In the genomic region with DNA sequence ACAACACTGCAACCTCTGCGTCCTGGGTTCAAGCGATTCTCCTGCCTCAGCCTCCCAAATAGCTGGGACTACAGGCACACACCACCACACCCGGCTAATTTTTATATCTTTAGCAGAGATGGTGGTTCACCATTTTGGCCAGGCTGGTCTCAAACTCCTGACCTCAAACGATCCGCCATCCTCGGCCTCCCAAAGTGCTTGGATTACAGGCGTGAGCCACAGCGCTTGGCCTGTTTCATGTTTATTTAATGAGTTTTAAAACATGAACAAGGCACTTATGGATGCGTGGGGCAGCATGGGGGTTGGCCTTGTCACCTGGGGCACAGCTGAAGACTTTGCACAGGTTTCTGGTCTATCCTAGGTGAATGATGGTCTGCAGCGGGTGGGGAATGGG, we compare ENCODE assay signal across 15 cellular contexts. TPM values are rescaled to one million over a fixed set of nuclear protein-coding genes. Genes with fewer than 3 reads are reported as not detected.
DNase-seq lines count a peak whose midpoint lies in the region; ATAC-seq, FAIRE-seq and TF ChIP-seq lines count a peak whose summit lies in the region.
"Not testable (repeated sequence)": the region's sequence is repeated elsewhere in the genome, so short reads cannot be mapped to it uniquely, and the experiment has no call there.
"Had no signal": no experiment of that assay in that cellular context is flagged by ENCODE, and none has a peak within 500 bp of the region (broad histone marks: within the 10 kb centered on the region; RNA-seq: fewer than 3 reads in every experiment).

No MANE protein-coding gene starts in this region.

- not testable (repeated sequence) for H2AFZ ChIP-seq in astrocyte (ENCODE audit: low read depth, low read length)

- H3K4me3 ChIP-seq in Caco-2 (ENCODE audit: low read depth, low read length); astrocyte (ENCODE audit: insufficient read depth, low read depth, low read length): not testable (repeated sequence)
- peak overlapping the region; percentile 81; the same call in 1 of the 2 replicates for H3K4me3 ChIP-seq in HUES6 (ENCODE audit: low read depth, low read length)

- FAIRE-seq in astrocyte (lab: Jason Lieb, UNC): not testable (repeated sequence)

- H3K4me1 ChIP-seq in Caco-2: peaks cover 11% of the 10 kb centered on the region; the same call in 1 of the 2 replicates
- H3K4me1 ChIP-seq in HUES6 (ENCODE audit: control insufficient read depth, insufficient read depth, low read length): peaks cover 33% of the 10 kb centered on the region
- H3K4me1 ChIP-seq in astrocyte (ENCODE audit: insufficient read depth, low read length): not testable (repeated sequence)

- not testable (repeated sequence) for H3K36me3 ChIP-seq in Caco-2 (ENCODE audit: control insufficient read depth, insufficient read depth, low read length); astrocyte (ENCODE audit: insufficient read depth, low read length)
- peaks cover 16% of the 10 kb centered on the region for H3K36me3 ChIP-seq in HUES6 (ENCODE audit: control insufficient read depth, insufficient read depth, low read length)

- H3K27me3 Mint-ChIP-seq in Caco-2 (ENCODE audit: insufficient read depth, unreplicated experiment) (peaks cover 21% of the 10 kb centered on the region), astrocyte (ENCODE audit: low read depth, unreplicated experiment) (peaks cover 21% of the 10 kb centered on the region), glutamatergic neuron (ENCODE audit: unreplicated experiment) (peaks cover 19% of the 10 kb centered on the region), type B pancreatic cell (peaks cover 82% of the 10 kb centered on the region)
- not testable (repeated sequence) for H3K27me3 Mint-ChIP-seq in T-helper 1 cell treated with Interleukin-12 subunit alpha and Interleukin-12 subunit beta and Interleukin-4 antibody, amounts not matched to agents 30 μg/mL and 1 μg/mL, for 36 hours (ENCODE audit: low read depth); activated T-cell treated with anti-CD3 and anti-CD28 coated beads, Interleukin-2, amount 50 U/mL, for 4 hours (ENCODE audit: low read depth); natural killer cell treated with Interleukin-12 subunit alpha and Interleukin-12 subunit beta and Interleukin-15 and Interleukin-18, amount 100 ng/mL, for 72 hours

- not testable (repeated sequence) for ATAC-seq in activated T-cell treated with anti-CD3 and anti-CD28 coated beads, Interleukin-2, amount 50 U/mL, for 4 hours; natural killer cell treated with Interleukin-12 subunit alpha and Interleukin-12 subunit beta and Interleukin-15 and Interleukin-18, amount 100 ng/mL, for 72 hours

- not testable (repeated sequence) for H3K27ac Mint-ChIP-seq in Caco-2 (ENCODE audit: unreplicated experiment); astrocyte (ENCODE audit: unreplicated experiment); glutamatergic neuron (ENCODE audit: unreplicated experiment); type B pancreatic cell
- H3K27ac Mint-ChIP-seq in T-helper 1 cell treated with Interleukin-12 subunit alpha and Interleukin-12 subunit beta and Interleukin-4 antibody, amounts not matched to agents 30 μg/mL and 1 μg/mL, for 36 hours: peak overlapping the region; percentile 47
- peak overlapping the region; percentile 62 to 97 for H3K27ac Mint-ChIP-seq in natural killer cell treated with Interleukin-12 subunit alpha and Interleukin-12 subunit beta and Interleukin-15 and Interleukin-18, amount 100 ng/mL, for 72 hours

- not testable (repeated sequence) for BruUV-seq in Caco-2 (replicated peaks; lab: Mats Ljungman, UMichigan)

- H3K27ac ChIP-seq in HUES6 (ENCODE audit: low read depth, low read length); astrocyte (ENCODE audit: low read depth, low read length): not testable (repeated sequence)

- not testable (repeated sequence) for DNase-seq in Caco-2; activated T-cell treated with anti-CD3 and anti-CD28 coated beads, Interleukin-2, amount 50 U/mL, for 4 hours; astrocyte (ENCODE audit: low read depth); glutamatergic neuron; natural killer cell treated with Interleukin-12 subunit alpha and Interleukin-12 subunit beta and Interleukin-15 and Interleukin-18, amount 100 ng/mL, for 72 hours (ENCODE audit: low spot score); type B pancreatic cell (ENCODE audit: extremely low spot score, unreplicated experiment)

- POLR2A ChIA-PET in Caco-2 (lab: Charles Lee): not testable (repeated sequence)

- not testable (repeated sequence) for TF ChIP-seq CTCF in Caco-2 (IDR thresholded peaks at IDR 0.05; ENCODE audit: insufficient read depth in 1 of 2, low read depth in 1 of 2, low read length in 1 of 2, severe bottlenecking in 1 of 2, unreplicated experiment in 1 of 2); astrocyte (IDR thresholded peaks at IDR 0.05; ENCODE audit: insufficient read depth, low read depth, low read length); glutamatergic neuron (IDR thresholded peaks at IDR 0.05; ENCODE audit: partially characterized antibody, unreplicated experiment); type B pancreatic cell (conservative IDR thresholded peaks at IDR 0.05)

- intact Hi-C loops in Caco-2 (cut with micrococcal nuclease; ENCODE audit: unreplicated experiment): not testable (repeated sequence)

- H3K4me1 Mint-ChIP-seq in Caco-2 (ENCODE audit: low read depth, unreplicated experiment) (peaks cover 13% of the 10 kb centered on the region), astrocyte (ENCODE audit: low read depth, unreplicated experiment) (peaks cover 12% of the 10 kb centered on the region), type B pancreatic cell (ENCODE audit: unreplicated experiment) (peaks cover 11% of the 10 kb centered on the region)
- H3K4me1 Mint-ChIP-seq in T-helper 1 cell treated with Interleukin-12 subunit alpha and Interleukin-12 subunit beta and Interleukin-4 antibody, amounts not matched to agents 30 μg/mL and 1 μg/mL, for 36 hours (ENCODE audit: low read depth): peaks cover 33% of the 10 kb centered on the region
- peaks cover 32% of the 10 kb centered on the region for H3K4me1 Mint-ChIP-seq in activated T-cell treated with anti-CD3 and anti-CD28 coated beads, Interleukin-2, amount 50 U/mL, for 4 hours (ENCODE audit: low read depth)
- H3K4me1 Mint-ChIP-seq in glutamatergic neuron (ENCODE audit: low read depth, unreplicated experiment): not testable (repeated sequence)
- H3K4me1 Mint-ChIP-seq in natural killer cell treated with Interleukin-12 subunit alpha and Interleukin-12 subunit beta and Interleukin-15 and Interleukin-18, amount 100 ng/mL, for 72 hours (ENCODE audit: low read depth in 2 of 2): peaks cover 31 to 39% of the 10 kb centered on the region in 2 donors

- CTCF ChIA-PET in Caco-2 (lab: Charles Lee): interaction anchor here (0.6 to 1.8 kb wide), 4 partner anchors 9 to 127 kb away, joined by 3 to 10 read pairs (median 4); no protein-coding TSS in a partner anchor

- H3K4me2 ChIP-seq in astrocyte (ENCODE audit: low read length): peak overlapping the region; percentile 98

- not testable (repeated sequence) for H3K9me3 ChIP-seq in Caco-2; HUES6 (ENCODE audit: control insufficient read depth, insufficient read depth, low read depth, low read length); astrocyte (ENCODE audit: insufficient read depth, low read depth, low read length)

- H3K4me3 Mint-ChIP-seq in Caco-2 (ENCODE audit: unreplicated experiment): peak overlapping the region; percentile 49
- H3K4me3 Mint-ChIP-seq in T-helper 1 cell treated with Interleukin-12 subunit alpha and Interleukin-12 subunit beta and Interleukin-4 antibody, amounts not matched to agents 30 μg/mL and 1 μg/mL, for 36 hours: peak overlapping the region; percentile 99
- H3K4me3 Mint-ChIP-seq in activated T-cell treated with anti-CD3 and anti-CD28 coated beads, Interleukin-2, amount 50 U/mL, for 4 hours: peak overlapping the region; percentile 99
- peak overlapping the region; percentile 66 for H3K4me3 Mint-ChIP-seq in astrocyte (ENCODE audit: unreplicated experiment)
- peak overlapping the region; percentile 67 for H3K4me3 Mint-ChIP-seq in glutamatergic neuron (ENCODE audit: unreplicated experiment)
- H3K4me3 Mint-ChIP-seq in natural killer cell treated with Interleukin-12 subunit alpha and Interleukin-12 subunit beta and Interleukin-15 and Interleukin-18, amount 100 ng/mL, for 72 hours: peak overlapping the region; percentile 100
- peak overlapping the region; percentile 64 for H3K4me3 Mint-ChIP-seq in type B pancreatic cell

- H3K9me3 Mint-ChIP-seq in Caco-2 (ENCODE audit: unreplicated experiment); T-helper 1 cell treated with Interleukin-12 subunit alpha and Interleukin-12 subunit beta and Interleukin-4 antibody, amounts not matched to agents 30 μg/mL and 1 μg/mL, for 36 hours; activated T-cell treated with anti-CD3 and anti-CD28 coated beads, Interleukin-2, amount 50 U/mL, for 4 hours; astrocyte (ENCODE audit: unreplicated experiment); glutamatergic neuron (ENCODE audit: unreplicated experiment); natural killer cell treated with Interleukin-12 subunit alpha and Interleukin-12 subunit beta and Interleukin-15 and Interleukin-18, amount 100 ng/mL, for 72 hours; type B pancreatic cell: not testable (repeated sequence)

- not testable (repeated sequence) for H3K9ac ChIP-seq in HUES6 (ENCODE audit: low read length); astrocyte (ENCODE audit: low read length)

- peaks cover 25% of the 10 kb centered on the region for H3K79me2 ChIP-seq in astrocyte (ENCODE audit: insufficient read depth, low read length)

- H3K27me3 ChIP-seq in Caco-2 (replicated peaks; ENCODE audit: control insufficient read depth, insufficient read depth, low read length); HUES6 (ENCODE audit: control insufficient read depth, insufficient read depth, low read length); astrocyte (ENCODE audit: insufficient read depth, low read length): not testable (repeated sequence)

- not testable (repeated sequence) for H3K36me3 Mint-ChIP-seq in Caco-2 (ENCODE audit: insufficient read depth, unreplicated experiment); astrocyte (ENCODE audit: low read depth, unreplicated experiment); glutamatergic neuron (ENCODE audit: unreplicated experiment); natural killer cell treated with Interleukin-12 subunit alpha and Interleukin-12 subunit beta and Interleukin-15 and Interleukin-18, amount 100 ng/mL, for 72 hours; type B pancreatic cell
- peaks cover 23% of the 10 kb centered on the region for H3K36me3 Mint-ChIP-seq in T-helper 1 cell treated with Interleukin-12 subunit alpha and Interleukin-12 subunit beta and Interleukin-4 antibody, amounts not matched to agents 30 μg/mL and 1 μg/mL, for 36 hours (ENCODE audit: low read depth)
- peaks cover 15% of the 10 kb centered on the region for H3K36me3 Mint-ChIP-seq in activated T-cell treated with anti-CD3 and anti-CD28 coated beads, Interleukin-2, amount 50 U/mL, for 4 hours (ENCODE audit: insufficient read depth)

- H4K20me1 ChIP-seq in astrocyte (ENCODE audit: insufficient read depth, low read length): peaks cover 22% of the 10 kb centered on the region

RNA-seq across cellular contexts. Expression of a gene that starts 1.4 kb away (rescaled TPM):
- total RNA-seq in Caco-2 (2022) (20.2 and 20.4 TPM in 2 replicates), astrocyte (96.9 and 108 TPM in 2 replicates), glutamatergic neuron (ENCODE audit: unreplicated experiment) (5.3 TPM), type B pancreatic cell (ENCODE audit: low replicate concordance) (24.2 and 92.8 TPM in 2 replicates)
- 100 to 1,000 TPM; 363 to 466 (median 421) TPM for total RNA-seq in activated T-cell treated with anti-CD3 and anti-CD28 coated beads, Interleukin-2, amount 50 U/mL, for 4 hours
- 100 to 1,000 TPM; 141 to 236 TPM for total RNA-seq in natural killer cell treated with Interleukin-12 subunit alpha and Interleukin-12 subunit beta and Interleukin-15 and Interleukin-18, amount 100 ng/mL, for 72 hours

RNA-seq across cellular contexts. Expression of a gene that starts 10.1 kb away (rescaled TPM):
- not detected in 2 replicates for total RNA-seq in Caco-2 (2022)
- under 1 TPM in 1 of 3 donors, not detected in 2; 0.48 TPM for total RNA-seq in activated T-cell treated with anti-CD3 and anti-CD28 coated beads, Interleukin-2, amount 50 U/mL, for 4 hours
- total RNA-seq in astrocyte: 0.65 TPM in 1 of 2 replicates, not detected in the other
- total RNA-seq in glutamatergic neuron (ENCODE audit: unreplicated experiment): 22.3 TPM
- total RNA-seq in natural killer cell treated with Interleukin-12 subunit alpha and Interleukin-12 subunit beta and Interleukin-15 and Interleukin-18, amount 100 ng/mL, for 72 hours: not detected
- 1.5 TPM in 1 of 2 replicates, not detected in the other for total RNA-seq in type B pancreatic cell (ENCODE audit: low replicate concordance)
- total RNA-seq: esophagus mucosa, GM23248, left ventricle myocardium inferior, NCI-H460, transverse colon had no signal

RNA-seq across cellular contexts. Expression of a gene that starts 14.5 kb away (rescaled TPM):
- total RNA-seq in Caco-2 (2022) (not detected in 2 replicates), astrocyte (0.52 and 1.1 TPM in 2 replicates), glutamatergic neuron (ENCODE audit: unreplicated experiment) (not detected), type B pancreatic cell (ENCODE audit: low replicate concordance) (2.0 and 5.3 TPM in 2 replicates)
- total RNA-seq in activated T-cell treated with anti-CD3 and anti-CD28 coated beads, Interleukin-2, amount 50 U/mL, for 4 hours: 1 to 10 TPM in 2 of 3 donors, under 1 TPM in 1; 0.95 to 1.6 (median 1.4) TPM
- not detected for total RNA-seq in natural killer cell treated with Interleukin-12 subunit alpha and Interleukin-12 subunit beta and Interleukin-15 and Interleukin-18, amount 100 ng/mL, for 72 hours
- total RNA-seq: Daoy, NCI-H460 had no signal

RNA-seq across cellular contexts. Expression of a gene that starts 18.3 kb away (rescaled TPM):
- total RNA-seq in Caco-2 (2022) (0.37 and 0.43 TPM in 2 replicates), astrocyte (0.20 and 0.29 TPM in 2 replicates), glutamatergic neuron (ENCODE audit: unreplicated experiment) (14.4 TPM), type B pancreatic cell (ENCODE audit: low replicate concordance) (0.21 and 2.2 TPM in 2 replicates)
- total RNA-seq in activated T-cell treated with anti-CD3 and anti-CD28 coated beads, Interleukin-2, amount 50 U/mL, for 4 hours: under 1 TPM in 1 of 3 donors, not detected in 2; 0.14 TPM
- not detected for total RNA-seq in natural killer cell treated with Interleukin-12 subunit alpha and Interleukin-12 subunit beta and Interleukin-15 and Interleukin-18, amount 100 ng/mL, for 72 hours
- total RNA-seq: Daoy had no signal

RNA-seq across cellular contexts. Expression of a gene that starts 37.5 kb away (rescaled TPM):
- total RNA-seq in Caco-2 (2022) (26.8 and 36.7 TPM in 2 replicates), astrocyte (not detected in 2 replicates), glutamatergic neuron (ENCODE audit: unreplicated experiment) (not detected), type B pancreatic cell (ENCODE audit: low replicate concordance) (77.5 and 157 TPM in 2 replicates)
- total RNA-seq in activated T-cell treated with anti-CD3 and anti-CD28 coated beads, Interleukin-2, amount 50 U/mL, for 4 hours: under 1 TPM; 0.23 to 0.63 (median 0.41) TPM
- total RNA-seq in natural killer cell treated with Interleukin-12 subunit alpha and Interleukin-12 subunit beta and Interleukin-15 and Interleukin-18, amount 100 ng/mL, for 72 hours: not detected
- total RNA-seq: Daoy, GM23248, NCI-H460, psoas muscle had no signal

Comparison
In these comparisons a context has a peak if more than half of its experiments do, and no peak if none do; other contexts are left out.
1. H3K4me3 Mint-ChIP-seq: peak in every context shown above with its lines; median percentile 100 in natural killer cell treated with Interleukin-12 subunit alpha and Interleukin-12 subunit beta and Interleukin-15 and Interleukin-18, amount 100 ng/mL, for 72 hours; 99 in T-helper 1 cell treated with Interleukin-12 subunit alpha and Interleukin-12 subunit beta and Interleukin-4 antibody, amounts not matched to agents 30 μg/mL and 1 μg/mL, for 36 hours; 99 in activated T-cell treated with anti-CD3 and anti-CD28 coated beads, Interleukin-2, amount 50 U/mL, for 4 hours; 67 in glutamatergic neuron; 66 in astrocyte; 64 in type B pancreatic cell; 49 in Caco-2.